In the genomic region with DNA sequence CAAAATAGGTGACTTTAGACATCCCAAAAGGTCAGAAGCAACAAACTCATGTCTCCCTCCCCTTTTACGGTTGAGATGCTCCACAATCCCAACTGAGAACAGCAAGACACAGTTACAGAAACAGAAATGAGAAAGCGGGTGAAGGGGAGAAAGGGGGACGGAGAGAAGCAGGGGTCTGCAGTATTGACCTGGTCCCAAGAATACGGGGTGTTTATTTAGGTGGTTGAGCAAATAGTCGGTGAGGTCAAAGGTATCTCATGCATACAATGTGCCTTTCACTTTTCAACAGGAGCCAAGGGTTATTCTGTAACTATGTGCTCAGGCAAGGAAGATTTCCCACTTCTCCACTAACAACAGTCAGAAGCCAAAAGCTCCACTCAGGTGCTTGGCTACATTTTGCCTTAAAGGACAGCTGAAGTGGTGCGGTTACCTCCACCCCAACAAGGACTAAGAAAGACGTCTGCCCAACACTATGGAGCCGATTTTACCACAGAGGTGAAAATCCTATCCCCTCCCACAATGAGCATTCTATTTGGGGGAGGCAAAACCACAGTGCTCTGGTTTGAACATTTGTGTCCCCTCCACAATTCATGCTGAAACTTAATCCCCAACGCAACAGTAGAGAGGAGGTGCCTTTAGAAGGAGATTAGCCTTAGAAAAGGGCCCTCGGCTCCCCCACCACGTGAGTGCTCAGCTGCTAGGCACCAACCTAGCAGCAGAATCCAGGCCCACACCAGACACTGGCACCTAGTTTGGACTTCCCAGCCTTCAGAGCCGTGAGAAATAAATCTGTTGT, we compare ENCODE assay signal across 1 cellular context.
A peak's percentile ranks its signal among the peaks of the same experiment; 100 is the strongest.
TF ChIP-seq lines count a peak whose summit lies in the region.

No MANE protein-coding gene starts in this region.

TF ChIP-seq in HepG2, 621 proteins besides CTCF, POLR2A, EP300 and RAD21 (continued from another document and continues in another):
- TF ChIP-seq ZNF720 (CRISPR knock-in tag; IDR thresholded peaks at IDR 0.05) (no peak), HNF1A (IDR thresholded peaks at IDR 0.05; ENCODE audit: low read depth) (peak; percentile 81), HNF1A (CRISPR knock-in tag; IDR thresholded peaks at IDR 0.05; ENCODE audit: borderline replicate concordance) (peak; percentile 87; the same call in 1 of the 2 replicates), ZNF281 (CRISPR knock-in tag; IDR thresholded peaks at IDR 0.05; ENCODE audit: borderline replicate concordance) (no peak), RBFOX2 (IDR thresholded peaks at IDR 0.05; ENCODE audit: low read depth, low read length) (0 out of 2 replicates have a peak, but pooled peaks have one; percentile 36), ZNF546 (CRISPR knock-in tag; conservative IDR thresholded peaks at IDR 0.05) (no peak), PHF5A (CRISPR knock-in tag; IDR thresholded peaks at IDR 0.05; ENCODE audit: low read depth, unreplicated experiment) (peak; percentile 14), ZNF431 (CRISPR knock-in tag; IDR thresholded peaks at IDR 0.05; ENCODE audit: borderline replicate concordance, low read depth) (peak; percentile 58; the same call in 1 of the 2 replicates), ZNF713 (CRISPR knock-in tag; IDR thresholded peaks at IDR 0.05) (no peak), ZNF30 (CRISPR knock-in tag; IDR thresholded peaks at IDR 0.05) (no peak), ZNF251 (CRISPR knock-in tag; IDR thresholded peaks at IDR 0.05) (no peak), GTF3A (CRISPR knock-in tag; conservative IDR thresholded peaks at IDR 0.05) (no peak), ZNF691 (CRISPR knock-in tag; IDR thresholded peaks at IDR 0.05; ENCODE audit: borderline replicate concordance, low read depth) (no peak), ZSCAN30 (CRISPR knock-in tag; IDR thresholded peaks at IDR 0.05) (no peak), ZNF570 (CRISPR knock-in tag; IDR thresholded peaks at IDR 0.05; ENCODE audit: borderline replicate concordance) (no peak), ZKSCAN1 (IDR thresholded peaks at IDR 0.05; ENCODE audit: low read length) (no peak), ZFP90 (CRISPR knock-in tag; IDR thresholded peaks at IDR 0.05; ENCODE audit: borderline replicate concordance) (0 out of 2 replicates have a peak, but pooled peaks have one; percentile 38), PRMT3 (CRISPR knock-in tag; IDR thresholded peaks at IDR 0.05; ENCODE audit: borderline replicate concordance, low read depth) (no peak), SMARCC2 (IDR thresholded peaks at IDR 0.05) (no peak), ELK4 (CRISPR knock-in tag; IDR thresholded peaks at IDR 0.05; ENCODE audit: borderline replicate concordance) (no peak), TCF7 (IDR thresholded peaks at IDR 0.05; ENCODE audit: low read depth) (peak; percentile 63), ZFP1 (CRISPR knock-in tag; IDR thresholded peaks at IDR 0.05) (no peak), ZNF563 (CRISPR knock-in tag; IDR thresholded peaks at IDR 0.05) (peak; percentile 25; the same call in 1 of the 2 replicates), NR2C2 (CRISPR knock-in tag; IDR thresholded peaks at IDR 0.05; ENCODE audit: borderline replicate concordance) (peak; percentile 89), ZBTB26 (CRISPR knock-in tag; IDR thresholded peaks at IDR 0.05; ENCODE audit: borderline replicate concordance) (no peak), NFYC (CRISPR knock-in tag; IDR thresholded peaks at IDR 0.05) (no peak), KLF12 (CRISPR knock-in tag; IDR thresholded peaks at IDR 0.05; ENCODE audit: borderline replicate concordance) (peak; percentile 56; the same call in 1 of the 2 replicates), ARHGAP35 (CRISPR knock-in tag; IDR thresholded peaks at IDR 0.05; ENCODE audit: borderline replicate concordance) (no peak), GTF2F1 (IDR thresholded peaks at IDR 0.05; ENCODE audit: low read length) (no peak), HIVEP1 (CRISPR knock-in tag; IDR thresholded peaks at IDR 0.05) (no peak), TRIM24 (CRISPR knock-in tag; IDR thresholded peaks at IDR 0.05) (no peak)
- TF ChIP-seq, protein P1, sequence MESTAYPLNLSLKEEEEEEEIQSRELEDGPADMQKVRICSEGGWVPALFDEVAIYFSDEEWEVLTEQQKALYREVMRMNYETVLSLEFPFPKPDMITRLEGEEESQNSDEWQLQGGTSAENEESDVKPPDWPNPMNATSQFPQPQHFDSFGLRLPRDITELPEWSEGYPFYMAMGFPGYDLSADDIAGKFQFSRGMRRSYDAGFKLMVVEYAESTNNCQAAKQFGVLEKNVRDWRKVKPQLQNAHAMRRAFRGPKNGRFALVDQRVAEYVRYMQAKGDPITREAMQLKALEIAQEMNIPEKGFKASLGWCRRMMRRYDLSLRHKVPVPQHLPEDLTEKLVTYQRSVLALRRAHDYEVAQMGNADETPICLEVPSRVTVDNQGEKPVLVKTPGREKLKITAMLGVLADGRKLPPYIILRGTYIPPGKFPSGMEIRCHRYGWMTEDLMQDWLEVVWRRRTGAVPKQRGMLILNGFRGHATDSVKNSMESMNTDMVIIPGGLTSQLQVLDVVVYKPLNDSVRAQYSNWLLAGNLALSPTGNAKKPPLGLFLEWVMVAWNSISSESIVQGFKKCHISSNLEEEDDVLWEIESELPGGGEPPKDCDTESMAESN (CRISPR knock-in tag; conservative IDR thresholded peaks at IDR 0.05): no peak
- TF ChIP-seq, protein P2, sequence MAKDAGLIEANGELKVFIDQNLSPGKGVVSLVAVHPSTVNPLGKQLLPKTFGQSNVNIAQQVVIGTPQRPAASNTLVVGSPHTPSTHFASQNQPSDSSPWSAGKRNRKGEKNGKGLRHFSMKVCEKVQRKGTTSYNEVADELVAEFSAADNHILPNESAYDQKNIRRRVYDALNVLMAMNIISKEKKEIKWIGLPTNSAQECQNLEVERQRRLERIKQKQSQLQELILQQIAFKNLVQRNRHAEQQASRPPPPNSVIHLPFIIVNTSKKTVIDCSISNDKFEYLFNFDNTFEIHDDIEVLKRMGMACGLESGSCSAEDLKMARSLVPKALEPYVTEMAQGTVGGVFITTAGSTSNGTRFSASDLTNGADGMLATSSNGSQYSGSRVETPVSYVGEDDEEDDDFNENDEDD (CRISPR knock-in tag; IDR thresholded peaks at IDR 0.05; ENCODE audit: borderline replicate concordance): no peak
- TF ChIP-seq, protein P3, sequence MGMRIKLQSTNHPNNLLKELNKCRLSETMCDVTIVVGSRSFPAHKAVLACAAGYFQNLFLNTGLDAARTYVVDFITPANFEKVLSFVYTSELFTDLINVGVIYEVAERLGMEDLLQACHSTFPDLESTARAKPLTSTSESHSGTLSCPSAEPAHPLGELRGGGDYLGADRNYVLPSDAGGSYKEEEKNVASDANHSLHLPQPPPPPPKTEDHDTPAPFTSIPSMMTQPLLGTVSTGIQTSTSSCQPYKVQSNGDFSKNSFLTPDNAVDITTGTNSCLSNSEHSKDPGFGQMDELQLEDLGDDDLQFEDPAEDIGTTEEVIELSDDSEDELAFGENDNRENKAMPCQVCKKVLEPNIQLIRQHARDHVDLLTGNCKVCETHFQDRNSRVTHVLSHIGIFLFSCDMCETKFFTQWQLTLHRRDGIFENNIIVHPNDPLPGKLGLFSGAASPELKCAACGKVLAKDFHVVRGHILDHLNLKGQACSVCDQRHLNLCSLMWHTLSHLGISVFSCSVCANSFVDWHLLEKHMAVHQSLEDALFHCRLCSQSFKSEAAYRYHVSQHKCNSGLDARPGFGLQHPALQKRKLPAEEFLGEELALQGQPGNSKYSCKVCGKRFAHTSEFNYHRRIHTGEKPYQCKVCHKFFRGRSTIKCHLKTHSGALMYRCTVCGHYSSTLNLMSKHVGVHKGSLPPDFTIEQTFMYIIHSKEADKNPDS (CRISPR knock-in tag; IDR thresholded peaks at IDR 0.05): no peak
- TF ChIP-seq, protein P4, sequence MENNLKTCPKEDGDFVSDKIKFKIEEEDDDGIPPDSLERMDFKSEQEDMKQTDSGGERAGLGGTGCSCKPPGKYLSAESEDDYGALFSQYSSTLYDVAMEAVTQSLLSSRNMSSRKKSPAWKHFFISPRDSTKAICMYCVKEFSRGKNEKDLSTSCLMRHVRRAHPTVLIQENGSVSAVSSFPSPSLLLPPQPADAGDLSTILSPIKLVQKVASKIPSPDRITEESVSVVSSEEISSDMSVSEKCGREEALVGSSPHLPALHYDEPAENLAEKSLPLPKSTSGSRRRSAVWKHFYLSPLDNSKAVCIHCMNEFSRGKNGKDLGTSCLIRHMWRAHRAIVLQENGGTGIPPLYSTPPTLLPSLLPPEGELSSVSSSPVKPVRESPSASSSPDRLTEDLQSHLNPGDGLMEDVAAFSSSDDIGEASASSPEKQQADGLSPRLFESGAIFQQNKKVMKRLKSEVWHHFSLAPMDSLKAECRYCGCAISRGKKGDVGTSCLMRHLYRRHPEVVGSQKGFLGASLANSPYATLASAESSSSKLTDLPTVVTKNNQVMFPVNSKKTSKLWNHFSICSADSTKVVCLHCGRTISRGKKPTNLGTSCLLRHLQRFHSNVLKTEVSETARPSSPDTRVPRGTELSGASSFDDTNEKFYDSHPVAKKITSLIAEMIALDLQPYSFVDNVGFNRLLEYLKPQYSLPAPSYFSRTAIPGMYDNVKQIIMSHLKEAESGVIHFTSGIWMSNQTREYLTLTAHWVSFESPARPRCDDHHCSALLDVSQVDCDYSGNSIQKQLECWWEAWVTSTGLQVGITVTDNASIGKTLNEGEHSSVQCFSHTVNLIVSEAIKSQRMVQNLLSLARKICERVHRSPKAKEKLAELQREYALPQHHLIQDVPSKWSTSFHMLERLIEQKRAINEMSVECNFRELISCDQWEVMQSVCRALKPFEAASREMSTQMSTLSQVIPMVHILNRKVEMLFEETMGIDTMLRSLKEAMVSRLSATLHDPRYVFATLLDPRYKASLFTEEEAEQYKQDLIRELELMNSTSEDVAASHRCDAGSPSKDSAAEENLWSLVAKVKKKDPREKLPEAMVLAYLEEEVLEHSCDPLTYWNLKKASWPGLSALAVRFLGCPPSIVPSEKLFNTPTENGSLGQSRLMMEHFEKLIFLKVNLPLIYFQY (CRISPR knock-in tag; IDR thresholded peaks at IDR 0.05; ENCODE audit: borderline replicate concordance): no peak
